In the genomic region with DNA sequence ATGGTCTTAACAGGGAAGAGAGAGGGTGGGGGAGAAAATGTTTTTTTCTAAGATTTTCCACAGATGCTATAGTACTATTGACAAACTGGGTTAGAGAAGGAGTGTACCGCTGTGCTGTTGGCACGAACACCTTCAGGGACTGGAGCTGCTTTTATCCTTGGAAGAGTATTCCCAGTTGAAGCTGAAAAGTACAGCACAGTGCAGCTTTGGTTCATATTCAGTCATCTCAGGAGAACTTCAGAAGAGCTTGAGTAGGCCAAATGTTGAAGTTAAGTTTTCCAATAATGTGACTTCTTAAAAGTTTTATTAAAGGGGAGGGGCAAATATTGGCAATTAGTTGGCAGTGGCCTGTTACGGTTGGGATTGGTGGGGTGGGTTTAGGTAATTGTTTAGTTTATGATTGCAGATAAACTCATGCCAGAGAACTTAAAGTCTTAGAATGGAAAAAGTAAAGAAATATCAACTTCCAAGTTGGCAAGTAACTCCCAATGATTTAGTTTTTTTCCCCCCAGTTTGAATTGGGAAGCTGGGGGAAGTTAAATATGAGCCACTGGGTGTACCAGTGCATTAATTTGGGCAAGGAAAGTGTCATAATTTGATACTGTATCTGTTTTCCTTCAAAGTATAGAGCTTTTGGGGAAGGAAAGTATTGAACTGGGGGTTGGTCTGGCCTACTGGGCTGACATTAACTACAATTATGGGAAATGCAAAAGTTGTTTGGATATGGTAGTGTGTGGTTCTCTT, we compare ENCODE assay signal across 8 cellular contexts. TPM values are rescaled to one million over a fixed set of nuclear protein-coding genes. Genes with fewer than 3 reads are reported as not detected.
DNase-seq lines count a peak whose midpoint lies in the region; ATAC-seq and TF ChIP-seq lines count a peak whose summit lies in the region.

No MANE protein-coding gene starts in this region.

- no peak for TF ChIP-seq CTCF in CD8-positive, alpha-beta T cell (IDR thresholded peaks at IDR 0.05)
- no peak for TF ChIP-seq CTCF in choroid plexus epithelial cell (conservative IDR thresholded peaks at IDR 0.05; ENCODE audit: low read depth, low read length)

- H3K36me3 ChIP-seq in CD8-positive, alpha-beta T cell (ENCODE audit: insufficient read depth, low read length) = peaks cover 58% of the 10 kb centered on the region
- peaks cover 63 to 70% of the 10 kb centered on the region in 2 donors for H3K36me3 ChIP-seq in muscle layer of duodenum (ENCODE audit: control insufficient read depth in 1 of 2, insufficient read depth in 2 of 2, low read length in 2 of 2)

- H3K27me3 ChIP-seq in CD8-positive, alpha-beta T cell (ENCODE audit: insufficient read depth, low read length) = no peaks in the 10 kb centered on the region
- H3K27me3 ChIP-seq in muscle layer of duodenum (ENCODE audit: low read depth, low read length) = no peaks in the 10 kb centered on the region

- H3K9me3 ChIP-seq in CD8-positive, alpha-beta T cell (ENCODE audit: low read length) = no peaks in the 10 kb centered on the region
- no peaks in the 10 kb centered on the region for H3K9me3 ChIP-seq in muscle layer of duodenum (ENCODE audit: control insufficient read depth in 1 of 2, low read length in 2 of 2)

- CTCF ChIA-PET in CD8-positive, alpha-beta T cell (lab: Charles Lee) = interaction anchor here (0.6 to 8.4 kb wide), 11 partner anchors 9 to 1655 kb away, joined by 3 to 229 read pairs (median 4); a partner anchor contains a TSS

- DNase-seq in CD8-positive, alpha-beta T cell = no peak
- DNase-seq in LoVo (ENCODE audit: low spot score) = peak; percentile 32
- peak; percentile 75 for DNase-seq in choroid plexus epithelial cell (ENCODE audit: low read depth)
- DNase-seq in DMS153 treated with DMSO at 0.1 percent for 48 hours (lab: John Stamatoyannopoulos, UW; ENCODE audit: unreplicated experiment) = no peak
- no peak for DNase-seq in stimulated activated CD4-positive, alpha-beta T cell treated with anti-CD3 and anti-CD28 coated beads, Interleukin-2, amount 100 ng/mL, for 24 hours
- DNase-seq in NK-92 (lab: John Stamatoyannopoulos, UW; ENCODE audit: unreplicated experiment) = no peak

- no peak overlapping the region for H3K4me3 Mint-ChIP-seq in CD8-positive, alpha-beta T cell

- peak overlapping the region; percentile 99 for H3K27ac ChIP-seq in CD8-positive, alpha-beta T cell (ENCODE audit: low read depth, low read length)
- peak overlapping the region; percentile 100 for H3K27ac ChIP-seq in muscle layer of duodenum (ENCODE audit: low read length)

- no peak overlapping the region for H3K27ac Mint-ChIP-seq in CD8-positive, alpha-beta T cell

- POLR2A ChIA-PET in CD8-positive, alpha-beta T cell (lab: Charles Lee) = interaction anchor here (0.6 to 18.0 kb wide), 20 partner anchors 7 to 911 kb away, joined by 3 to 1786 read pairs (median 5); a partner anchor contains a TSS

- no peaks in the 10 kb centered on the region for H3K27me3 Mint-ChIP-seq in CD8-positive, alpha-beta T cell (ENCODE audit: low read depth)

- H3K4me1 ChIP-seq in CD8-positive, alpha-beta T cell (ENCODE audit: insufficient read depth, low read length) = peaks cover 29% of the 10 kb centered on the region
- H3K4me1 ChIP-seq in muscle layer of duodenum (ENCODE audit: control insufficient read depth in 1 of 2, insufficient read depth in 2 of 2, low read length in 2 of 2) = peaks cover 16 to 20% of the 10 kb centered on the region in 2 donors

- H3K4me3 ChIP-seq in CD8-positive, alpha-beta T cell (ENCODE audit: low read depth, low read length) = peak overlapping the region; percentile 72
- H3K4me3 ChIP-seq in choroid plexus epithelial cell (ENCODE audit: low read depth, low read length) (peak overlapping the region; percentile 80), muscle layer of duodenum (ENCODE audit: low read depth in 1 of 2, low read length in 2 of 2) (peak overlapping the region; percentile 91 to 96)

- intact Hi-C loops in CD8-positive, alpha-beta T cell (cut with DNase I, micrococcal nuclease) = no loop called here

- ATAC-seq in CD8-positive, alpha-beta T cell = no peak
- no peak for ATAC-seq in HG02798 (IDR thresholded peaks at IDR 0.05; ENCODE audit: poor library complexity, unreplicated experiment)

- H3K4me1 Mint-ChIP-seq in CD8-positive, alpha-beta T cell (ENCODE audit: low read depth) = peaks cover 37% of the 10 kb centered on the region

- H3K36me3 Mint-ChIP-seq in CD8-positive, alpha-beta T cell = peaks cover 35% of the 10 kb centered on the region

- H3K9me3 Mint-ChIP-seq in CD8-positive, alpha-beta T cell = no peaks in the 10 kb centered on the region

RNA-seq across cellular contexts. Expression of a gene that starts 2.9 kb away (rescaled TPM):
- total RNA-seq in CD8-positive, alpha-beta T cell = over 10,000 TPM; 25,886 to 26,729 TPM

RNA-seq across cellular contexts. Expression of a gene that starts 23.2 kb away (rescaled TPM):
- 10 to 100 TPM; 55.8 to 60.4 TPM for total RNA-seq in CD8-positive, alpha-beta T cell

RNA-seq across cellular contexts. Expression of a gene that starts 56.5 kb away (rescaled TPM):
- total RNA-seq in CD8-positive, alpha-beta T cell = 100 to 1,000 TPM; 231 to 246 TPM

Comparison
In these comparisons a context has a peak if more than half of its experiments do, and no peak if none do; other contexts are left out.
1. DNase-seq: peak in LoVo (single experiment) and choroid plexus epithelial cell (single experiment); none in CD8-positive, alpha-beta T cell (0 of 7), DMS153 treated with DMSO at 0.1 percent for 48 hours (single experiment), stimulated activated CD4-positive, alpha-beta T cell treated with anti-CD3 and anti-CD28 coated beads, Interleukin-2, amount 100 ng/mL, for 24 hours (0 of 2) and NK-92 (single experiment).
2. Peak in every context shown above with its lines, with median percentiles within 50 percentile points of each other: H3K4me3 ChIP-seq.